8 cellular contexts compared by ENCODE assay signal in the genomic region with DNA sequence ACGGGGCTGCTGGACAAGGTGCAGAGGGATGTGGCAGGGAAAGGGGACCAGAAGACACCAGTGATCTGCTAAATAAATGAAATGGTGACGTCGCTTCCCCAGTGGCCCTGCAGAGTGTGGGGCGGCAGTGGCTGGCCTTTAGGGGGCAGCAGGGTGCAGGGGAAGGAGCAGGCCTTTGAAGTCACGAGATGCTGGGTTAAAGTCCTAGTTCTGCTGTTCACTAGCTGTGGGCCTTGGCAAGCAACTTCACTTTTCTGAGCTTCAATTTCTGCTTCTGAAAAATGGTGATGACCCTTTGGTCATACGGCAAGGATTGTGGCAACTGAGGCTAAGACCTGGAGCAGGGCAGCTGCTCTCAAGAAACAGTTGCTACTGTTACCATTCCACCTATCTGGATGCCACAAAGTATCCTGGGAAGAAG. TPM values are rescaled to one million over a fixed set of nuclear protein-coding genes. Genes with fewer than 3 reads are reported as not detected.
A peak's percentile ranks its signal among the peaks of the same experiment; 100 is the strongest.
DNase-seq lines count a peak whose midpoint lies in the region; ATAC-seq and TF ChIP-seq lines count a peak whose summit lies in the region.

No MANE protein-coding gene starts in this region.

- TF ChIP-seq CTCF in LNCaP clone FGC (IDR thresholded peaks at IDR 0.05; ENCODE audit: control insufficient read depth, extremely low read depth, insufficient read depth) (peak; percentile 72), fibroblast of villous mesenchyme (IDR thresholded peaks at IDR 0.05; ENCODE audit: insufficient read depth, low read depth, low read length) (peak; percentile 81)

- no peak overlapping the region for H3K27ac Mint-ChIP-seq in activated T-helper 2 cell treated with anti-CD3 and anti-CD28 coated beads, Interferon-gamma antibody, Interleukin-2, Interleukin-4, amounts not matched to agents 10 μg/mL and 5 μg/mL and 100 μg/mL, durations not matched to agents 14 hours and 24 hours and 36 hours

- no peaks in the 10 kb centered on the region for H3K9me3 ChIP-seq in aorta (ENCODE audit: control insufficient read depth, low read length)

- no peaks in the 10 kb centered on the region for H3K27me3 Mint-ChIP-seq in activated T-helper 2 cell treated with anti-CD3 and anti-CD28 coated beads, Interferon-gamma antibody, Interleukin-2, Interleukin-4, amounts not matched to agents 10 μg/mL and 5 μg/mL and 100 μg/mL, durations not matched to agents 14 hours and 24 hours and 36 hours (ENCODE audit: low read depth)

- peak; percentile 33; the same call in 1 of the 2 replicates for TF ChIP-seq POLR2A in Raji (IDR thresholded peaks at IDR 0.05; ENCODE audit: insufficient read depth, low read depth, low read length)

- no peaks in the 10 kb centered on the region for H3K27me3 ChIP-seq in aorta (ENCODE audit: control insufficient read depth in 1 of 2, insufficient read depth in 2 of 2, low read length in 1 of 2)

- peaks cover 3% of the 10 kb centered on the region for H3K4me1 Mint-ChIP-seq in activated T-helper 2 cell treated with anti-CD3 and anti-CD28 coated beads, Interferon-gamma antibody, Interleukin-2, Interleukin-4, amounts not matched to agents 10 μg/mL and 5 μg/mL and 100 μg/mL, durations not matched to agents 14 hours and 24 hours and 36 hours (ENCODE audit: low read depth)

- peak; percentile 80 for DNase-seq in AG08395 (ENCODE audit: low spot score)
- DNase-seq in GM19238 (ENCODE audit: insufficient read length, low spot score) = peak; percentile 69
- no peak for DNase-seq in LNCaP clone FGC (ENCODE audit: low read depth)
- DNase-seq in activated T-helper 2 cell treated with anti-CD3 and anti-CD28 coated beads, Interferon-gamma antibody, Interleukin-2, Interleukin-4, amounts not matched to agents 10 μg/mL and 5 μg/mL and 100 μg/mL, durations not matched to agents 14 hours and 24 hours and 36 hours (ENCODE audit: low spot score) = peak; percentile 75
- DNase-seq in fibroblast of villous mesenchyme (ENCODE audit: low read depth) = peak; percentile 70
- DNase-seq in posterior cingulate gyrus = peak in 6 of 10 donors; percentile 59 to 94 (median 64)
- peak; percentile 88 to 90 for DNase-seq in aorta

- intact Hi-C loops in activated T-helper 2 cell treated with anti-CD3 and anti-CD28 coated beads, Interferon-gamma antibody, Interleukin-2, Interleukin-4, amounts not matched to agents 10 μg/mL and 5 μg/mL and 100 μg/mL, durations not matched to agents 14 hours and 24 hours and 36 hours (cut with micrococcal nuclease) = loop anchor here (1.0 to 10.0 kb wide), 4 partner anchors 59 to 219 kb away; a partner anchor contains a TSS
- intact Hi-C loops in posterior cingulate gyrus (cut with DNase I) (no loop called here), aorta (cut with DNase I) (loop anchor here in 1 of 2 donors (10.0 kb wide), 1 partner anchor 105 kb away; a partner anchor contains a TSS)

- H3K36me3 ChIP-seq in aorta (ENCODE audit: control insufficient read depth in 1 of 2, insufficient read depth in 2 of 2, low read length in 1 of 2) = peaks cover 0 to 6% of the 10 kb centered on the region in 2 donors

- WGBS in aorta, 2 donors = 40% methylated on average over 6 of the region's 6 CpGs

- no peak overlapping the region for H3K27ac ChIP-seq in aorta (ENCODE audit: low read depth in 1 of 2, low read length in 2 of 2)

- peak; percentile 72 for ATAC-seq in aorta (ENCODE audit: low FRiP score)

- no peaks in the 10 kb centered on the region for H3K9me3 Mint-ChIP-seq in activated T-helper 2 cell treated with anti-CD3 and anti-CD28 coated beads, Interferon-gamma antibody, Interleukin-2, Interleukin-4, amounts not matched to agents 10 μg/mL and 5 μg/mL and 100 μg/mL, durations not matched to agents 14 hours and 24 hours and 36 hours

- H3K4me3 Mint-ChIP-seq in activated T-helper 2 cell treated with anti-CD3 and anti-CD28 coated beads, Interferon-gamma antibody, Interleukin-2, Interleukin-4, amounts not matched to agents 10 μg/mL and 5 μg/mL and 100 μg/mL, durations not matched to agents 14 hours and 24 hours and 36 hours (ENCODE audit: low read depth) = no peak overlapping the region

- no peaks in the 10 kb centered on the region for H3K4me1 ChIP-seq in aorta (ENCODE audit: control insufficient read depth in 1 of 2, insufficient read depth in 2 of 2, low read length in 2 of 2)

- H3K4me3 ChIP-seq in LNCaP clone FGC (ENCODE audit: low read depth, low read length) (no peak overlapping the region), fibroblast of villous mesenchyme (ENCODE audit: low read depth, low read length) (no peak overlapping the region), aorta (ENCODE audit: low read length in 2 of 2) (no peak overlapping the region)

- peaks cover 15% of the 10 kb centered on the region for H3K36me3 Mint-ChIP-seq in activated T-helper 2 cell treated with anti-CD3 and anti-CD28 coated beads, Interferon-gamma antibody, Interleukin-2, Interleukin-4, amounts not matched to agents 10 μg/mL and 5 μg/mL and 100 μg/mL, durations not matched to agents 14 hours and 24 hours and 36 hours (ENCODE audit: low read depth)

RNA-seq across cellular contexts. Expression of a gene that starts 9.2 kb away (rescaled TPM):
- 57.8 and 62.1 TPM in 2 replicates for total RNA-seq in activated T-helper 2 cell treated with anti-CD3 and anti-CD28 coated beads, Interferon-gamma antibody, Interleukin-2, Interleukin-4, amounts not matched to agents 10 μg/mL and 5 μg/mL and 100 μg/mL, durations not matched to agents 14 hours and 24 hours and 36 hours
- total RNA-seq in fibroblast of villous mesenchyme (31.5 and 33.5 TPM in 2 replicates), aorta (10 to 100 TPM; 13.6 to 18.5 TPM)
- polyA plus RNA-seq in aorta = 10 to 100 TPM in 1 of 2 donors, 1 to 10 TPM in 1; 9.9 to 23.2 TPM

RNA-seq across cellular contexts. Expression of a gene that starts 15.5 kb away (rescaled TPM):
- 22.8 and 25.9 TPM in 2 replicates for total RNA-seq in activated T-helper 2 cell treated with anti-CD3 and anti-CD28 coated beads, Interferon-gamma antibody, Interleukin-2, Interleukin-4, amounts not matched to agents 10 μg/mL and 5 μg/mL and 100 μg/mL, durations not matched to agents 14 hours and 24 hours and 36 hours
- total RNA-seq in fibroblast of villous mesenchyme (30.3 and 37.1 TPM in 2 replicates), aorta (10 to 100 TPM; 22.4 to 36.8 TPM)
- polyA plus RNA-seq in aorta = 10 to 100 TPM; 30.9 to 35.2 TPM

RNA-seq across cellular contexts. Expression of a gene that starts 18.8 kb away (rescaled TPM):
- total RNA-seq in activated T-helper 2 cell treated with anti-CD3 and anti-CD28 coated beads, Interferon-gamma antibody, Interleukin-2, Interleukin-4, amounts not matched to agents 10 μg/mL and 5 μg/mL and 100 μg/mL, durations not matched to agents 14 hours and 24 hours and 36 hours = 86.4 and 88.4 TPM in 2 replicates
- total RNA-seq in fibroblast of villous mesenchyme (46.7 and 48.8 TPM in 2 replicates), aorta (10 to 100 TPM; 30.0 to 31.2 TPM)
- polyA plus RNA-seq in aorta = 10 to 100 TPM; 17.3 to 32.5 TPM

RNA-seq across cellular contexts. Expression of a gene that starts 31.5 kb away (rescaled TPM):
- total RNA-seq in activated T-helper 2 cell treated with anti-CD3 and anti-CD28 coated beads, Interferon-gamma antibody, Interleukin-2, Interleukin-4, amounts not matched to agents 10 μg/mL and 5 μg/mL and 100 μg/mL, durations not matched to agents 14 hours and 24 hours and 36 hours = 71.4 and 72.7 TPM in 2 replicates
- total RNA-seq in fibroblast of villous mesenchyme (25.4 and 28.9 TPM in 2 replicates), aorta (10 to 100 TPM; 34.9 to 39.8 TPM)
- 10 to 100 TPM; 33.9 to 40.3 TPM for polyA plus RNA-seq in aorta

RNA-seq across cellular contexts. Expression of a gene that starts 58.3 kb away (rescaled TPM):
- total RNA-seq in activated T-helper 2 cell treated with anti-CD3 and anti-CD28 coated beads, Interferon-gamma antibody, Interleukin-2, Interleukin-4, amounts not matched to agents 10 μg/mL and 5 μg/mL and 100 μg/mL, durations not matched to agents 14 hours and 24 hours and 36 hours = 3.3 and 4.0 TPM in 2 replicates
- 4.8 and 7.8 TPM in 2 replicates for total RNA-seq in fibroblast of villous mesenchyme
- total RNA-seq in aorta = 10 to 100 TPM; 26.0 to 35.4 TPM
- polyA plus RNA-seq in aorta = 10 to 100 TPM; 31.2 to 36.6 TPM
